In the genomic region with DNA sequence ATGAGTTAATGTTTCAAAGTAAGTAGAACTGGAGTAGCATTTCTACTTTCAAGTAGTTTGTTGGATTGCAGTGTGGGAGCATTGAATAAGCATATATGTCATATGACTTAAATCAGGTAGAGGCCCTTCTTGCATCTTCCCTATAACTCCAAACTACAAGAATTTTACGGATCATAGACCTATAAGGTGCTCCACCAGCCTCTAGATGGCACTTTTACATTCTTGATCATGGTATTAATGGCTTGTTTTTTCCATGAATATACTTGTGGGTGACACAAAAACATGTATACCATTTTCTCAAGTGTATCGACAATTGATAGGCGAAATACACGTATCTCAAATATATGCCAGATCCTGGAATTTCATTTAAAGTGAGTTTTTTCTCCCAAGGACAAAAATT, we compare ENCODE assay signal across 10 cellular contexts.
DNase-seq lines count a peak whose midpoint lies in the region; ATAC-seq, FAIRE-seq and TF ChIP-seq lines count a peak whose summit lies in the region.
"Had no signal": no experiment of that assay in that cellular context is flagged by ENCODE, and none has a peak within 500 bp of the region (broad histone marks: within the 10 kb centered on the region; RNA-seq: fewer than 3 reads in every experiment).

No MANE protein-coding gene starts in this region.

- 16% methylated on average over 4 of the region's 4 CpGs for WGBS in right lobe of liver (ENCODE audit: insufficient coverage, low coverage, low lambda C conversion rate, missing lambda C conversion rate)

- H2AFZ ChIP-seq in astrocyte (ENCODE audit: low read depth, low read length) = no peak overlapping the region

- H3K9me3 ChIP-seq in astrocyte (ENCODE audit: insufficient read depth, low read depth, low read length) = no peaks in the 10 kb centered on the region
- H3K9me3 ChIP-seq in right lobe of liver = no peaks in the 10 kb centered on the region
- H3K9me3 ChIP-seq: body of pancreas, SJSA1 had no signal

- no peak overlapping the region for H3K4me3 Mint-ChIP-seq in astrocyte (ENCODE audit: unreplicated experiment)

- no peaks in the 10 kb centered on the region for H3K27me3 Mint-ChIP-seq in astrocyte (ENCODE audit: low read depth, unreplicated experiment)

- no peaks in the 10 kb centered on the region for H3K36me3 Mint-ChIP-seq in astrocyte (ENCODE audit: low read depth, unreplicated experiment)

- H4K20me1 ChIP-seq in astrocyte (ENCODE audit: insufficient read depth, low read length) = no peaks in the 10 kb centered on the region

- no peak for FAIRE-seq in astrocyte (lab: Jason Lieb, UNC)

- H3K36me3 ChIP-seq in astrocyte (ENCODE audit: insufficient read depth, low read length) (no peaks in the 10 kb centered on the region), right lobe of liver (no peaks in the 10 kb centered on the region)
- H3K36me3 ChIP-seq: SJSA1 had no signal

- ATAC-seq in right lobe of liver (peak; percentile 61 to 69 (median 62)), GM21447 (IDR thresholded peaks at IDR 0.05; ENCODE audit: unreplicated experiment) (no peak), GM18907 (IDR thresholded peaks at IDR 0.05; ENCODE audit: unreplicated experiment) (no peak)
- ATAC-seq: body of pancreas had no signal

- no peaks in the 10 kb centered on the region for H3K4me1 Mint-ChIP-seq in astrocyte (ENCODE audit: low read depth, unreplicated experiment)

- no peaks in the 10 kb centered on the region for H3K27me3 ChIP-seq in astrocyte (ENCODE audit: insufficient read depth, low read length)
- no peaks in the 10 kb centered on the region for H3K27me3 ChIP-seq in right lobe of liver
- H3K27me3 ChIP-seq: body of pancreas, SJSA1 had no signal

- H3K9me3 Mint-ChIP-seq in astrocyte (ENCODE audit: unreplicated experiment) = peaks cover 1% of the 10 kb centered on the region

- H3K27ac Mint-ChIP-seq in astrocyte (ENCODE audit: unreplicated experiment) = no peak overlapping the region

- H3K27ac ChIP-seq in astrocyte (ENCODE audit: low read depth, low read length) = no peak overlapping the region
- H3K27ac ChIP-seq in right lobe of liver = no peak overlapping the region
- H3K27ac ChIP-seq in substantia nigra (ENCODE audit: low read depth, low read length, poor library complexity, severe bottlenecking) = no peak overlapping the region
- H3K27ac ChIP-seq: body of pancreas, SJSA1 had no signal

- no peak overlapping the region for H3K4me2 ChIP-seq in astrocyte (ENCODE audit: low read length)

- H3K4me3 ChIP-seq in astrocyte (ENCODE audit: insufficient read depth, low read depth, low read length) (no peak overlapping the region), right lobe of liver (no peak overlapping the region)
- H3K4me3 ChIP-seq: body of pancreas, SJSA1 had no signal

- TF ChIP-seq POLR2A in right lobe of liver (IDR thresholded peaks at IDR 0.05) = no peak

- intact Hi-C loops in right lobe of liver (cut with DNase I) = no loop called here

- peak; percentile 38 for DNase-seq in DMS53 (lab: John Stamatoyannopoulos, UW)
- peak; percentile 21 for DNase-seq in NCI-H524 treated with DMSO at 0.1 percent for 48 hours (lab: John Stamatoyannopoulos, UW)
- peak; percentile 2 for DNase-seq in astrocyte (ENCODE audit: low read depth)
- no peak for DNase-seq in right lobe of liver
- DNase-seq in substantia nigra (lab: John Stamatoyannopoulos, UW) = no peak
- DNase-seq in hippocampal formation (lab: John Stamatoyannopoulos, UW) = no peak
- DNase-seq: body of pancreas had no signal

- H3K79me2 ChIP-seq in astrocyte (ENCODE audit: insufficient read depth, low read length) = no peaks in the 10 kb centered on the region

- TF ChIP-seq CTCF in astrocyte (IDR thresholded peaks at IDR 0.05; ENCODE audit: insufficient read depth, low read depth, low read length) (peak; percentile 4), right lobe of liver (IDR thresholded peaks at IDR 0.05) (peak; percentile 31 to 52 (median 41))

- H3K4me1 ChIP-seq in astrocyte (ENCODE audit: insufficient read depth, low read length) (no peaks in the 10 kb centered on the region), right lobe of liver (no peaks in the 10 kb centered on the region)
- H3K4me1 ChIP-seq: body of pancreas, SJSA1 had no signal

- no peak overlapping the region for H3K9ac ChIP-seq in astrocyte (ENCODE audit: low read length)

Comparison
In these comparisons a context has a peak if more than half of its experiments do, and no peak if none do; other contexts are left out.
1. DNase-seq: peak in DMS53 (single experiment), NCI-H524 treated with DMSO at 0.1 percent for 48 hours (single experiment) and astrocyte (single experiment); none in right lobe of liver (0 of 3), substantia nigra (0 of 49) and hippocampal formation (0 of 2).
2. ATAC-seq: peak in right lobe of liver (4 of 4); none in GM21447 (single experiment) and GM18907 (single experiment).